Comparison of ENCODE assay signal across 26 cellular contexts in the genomic region with DNA sequence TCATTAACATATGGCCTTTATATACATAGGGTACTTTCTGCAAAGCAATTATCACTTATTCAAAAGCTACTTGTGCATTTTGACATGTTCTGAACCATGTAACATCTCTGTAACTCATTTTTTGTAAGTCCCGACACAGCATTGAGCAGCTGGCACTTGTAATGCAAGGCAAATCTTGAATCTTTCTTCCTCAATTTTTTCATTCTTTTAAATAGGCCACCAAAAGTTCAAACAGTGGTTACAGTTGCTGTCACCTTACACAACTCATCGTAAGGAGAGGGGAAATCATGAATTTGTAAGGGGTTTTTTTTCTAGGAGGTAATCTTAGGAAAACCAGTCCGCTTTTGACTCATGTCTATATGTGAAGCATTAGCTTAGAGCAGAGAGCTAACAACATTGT.
DNase-seq lines count a peak whose midpoint lies in the region; ATAC-seq and TF ChIP-seq lines count a peak whose summit lies in the region.
"Had no signal": no experiment of that assay in that cellular context is flagged by ENCODE, and none has a peak within 500 bp of the region (broad histone marks: within the 10 kb centered on the region; RNA-seq: fewer than 3 reads in every experiment).

No MANE protein-coding gene starts in this region.

- H3K27me3 Mint-ChIP-seq in endodermal cell (ENCODE audit: insufficient read depth), result no peaks in the 10 kb centered on the region
- H3K27me3 Mint-ChIP-seq: IgD-negative memory B cell; stimulated activated naive CD8-positive, alpha-beta T cell treated with anti-CD3 and anti-CD28 coated beads, Interleukin-15, amount 100 ng/mL, for 72 hours had no signal

- intact Hi-C loops in heart left ventricle (cut with DNase I), result no loop called here

- peaks cover 16% of the 10 kb centered on the region for H3K36me3 Mint-ChIP-seq in endodermal cell (ENCODE audit: low read depth)

- H3K4ac ChIP-seq in mesendoderm (ENCODE audit: low read depth, low read length), result no peak overlapping the region

- no peak overlapping the region for H2BK15ac ChIP-seq in mesendoderm (replicated peaks; ENCODE audit: low read depth)

- H3K23ac ChIP-seq in mesendoderm (ENCODE audit: low read length), result no peak overlapping the region

- H2AK5ac ChIP-seq in mesendoderm (ENCODE audit: low read length), result no peak overlapping the region

- no peak for TF ChIP-seq CTCF in heart left ventricle (IDR thresholded peaks at IDR 0.05)
- TF ChIP-seq CTCF in right atrium auricular region (IDR thresholded peaks at IDR 0.05), result no peak
- TF ChIP-seq CTCF in OCI-LY3 (IDR thresholded peaks at IDR 0.05; ENCODE audit: low read depth, low read length), result no peak
- no peak for TF ChIP-seq CTCF in endodermal cell (conservative IDR thresholded peaks at IDR 0.05)

- H3K27ac ChIP-seq in heart left ventricle (peak overlapping the region in 7 of 12 donors; percentile 13 to 67 (median 44)), right atrium auricular region (no peak overlapping the region), OCI-LY3 (ENCODE audit: low read length) (peak overlapping the region; percentile 50), endodermal cell (ENCODE audit: low read depth, low read length) (peak overlapping the region; percentile 25), mesendoderm (ENCODE audit: low read depth, low read length) (no peak overlapping the region)
- H3K27ac ChIP-seq: BLaER1 treated with 17β-estradiol and CSF1 and Interleukin-3, amounts not matched to agents 10 nM and 100 nM; esophagus muscularis mucosa had no signal

- no peaks in the 10 kb centered on the region for H3K9me3 Mint-ChIP-seq in endodermal cell
- H3K9me3 Mint-ChIP-seq: activated T-cell treated with anti-CD3 and anti-CD28 coated beads, Interleukin-2, amount 50 U/mL, for 72 hours; IgD-negative memory B cell; stimulated activated naive CD8-positive, alpha-beta T cell treated with anti-CD3 and anti-CD28 coated beads, Interleukin-15, amount 100 ng/mL, for 72 hours had no signal

- H4K8ac ChIP-seq in mesendoderm (ENCODE audit: low read depth, low read length), result no peak overlapping the region

- H2BK5ac ChIP-seq in mesendoderm (ENCODE audit: low read length), result no peak overlapping the region

- no peak overlapping the region for H2AFZ ChIP-seq in OCI-LY3 (ENCODE audit: low read depth, low read length)
- H2AFZ ChIP-seq: GM23248 had no signal

- H2BK120ac ChIP-seq in mesendoderm (ENCODE audit: low read depth, low read length), result no peak overlapping the region

- 41 to 51% (median 48%) methylated on average over 3 of the region's 3 CpGs for WGBS in heart left ventricle, 4 donors
- 64 to 77% methylated on average over 2 to 3 of the region's 3 CpGs for WGBS in endodermal cell (ENCODE audit: insufficient coverage in 1 of 2, insufficient read length in 1 of 2), 2 experiments
- no CpG with 5 or more reads among the region's 3 CpGs for WGBS in mesendoderm (ENCODE audit: extremely low coverage, insufficient coverage, low lambda C conversion rate)

- H3K36me3 ChIP-seq in heart left ventricle (peaks cover 0 to 46% (median 13%) of the 10 kb centered on the region in 9 donors), right atrium auricular region (peaks cover 34% of the 10 kb centered on the region), OCI-LY3 (replicated peaks; ENCODE audit: low read depth, low read length) (no peaks in the 10 kb centered on the region), endodermal cell (ENCODE audit: control insufficient read depth, insufficient read depth, low read length) (peaks cover 50% of the 10 kb centered on the region), mesendoderm (ENCODE audit: control insufficient read depth, insufficient read depth, low read length) (no peaks in the 10 kb centered on the region)

- no peak overlapping the region for H3K4me3 Mint-ChIP-seq in endodermal cell
- H3K4me3 Mint-ChIP-seq: activated T-cell treated with anti-CD3 and anti-CD28 coated beads, Interleukin-2, amount 50 U/mL, for 72 hours; IgD-negative memory B cell; stimulated activated naive CD8-positive, alpha-beta T cell treated with anti-CD3 and anti-CD28 coated beads, Interleukin-15, amount 100 ng/mL, for 72 hours had no signal

- H3K9ac ChIP-seq in OCI-LY3 (ENCODE audit: low read length) (no peak overlapping the region), endodermal cell (ENCODE audit: extremely low read depth, low read length, poor library complexity, severe bottlenecking) (no peak overlapping the region), mesendoderm (ENCODE audit: low read length) (no peak overlapping the region)
- H3K9ac ChIP-seq: BLaER1 treated with 17β-estradiol and CSF1 and Interleukin-3, amounts not matched to agents 10 nM and 100 nM; GM23248 had no signal

- H3K4me3 ChIP-seq in heart left ventricle (no peak overlapping the region), right atrium auricular region (no peak overlapping the region), OCI-LY3 (ENCODE audit: low read length) (0 out of 2 replicates have a peak overlapping the region, but pooled peaks have one; percentile 11), endodermal cell (ENCODE audit: low read length) (no peak overlapping the region), mesendoderm (ENCODE audit: low read length) (no peak overlapping the region)
- H3K4me3 ChIP-seq: BLaER1 treated with 17β-estradiol and CSF1 and Interleukin-3, amounts not matched to agents 10 nM and 100 nM; esophagus muscularis mucosa; gastroesophageal sphincter; GM23248 had no signal

- no peaks in the 10 kb centered on the region for H3K79me1 ChIP-seq in mesendoderm (ENCODE audit: low read length)

- H3K4me1 ChIP-seq in heart left ventricle (peaks cover 2 to 77% (median 32%) of the 10 kb centered on the region in 12 donors), right atrium auricular region (peaks cover 0 to 34% of the 10 kb centered on the region in 2 donors), OCI-LY3 (ENCODE audit: low read length) (peaks cover 23% of the 10 kb centered on the region), endodermal cell (ENCODE audit: control insufficient read depth, insufficient read depth, low read length) (peaks cover 3% of the 10 kb centered on the region), mesendoderm (ENCODE audit: control insufficient read depth, low read depth, low read length) (peaks cover 3% of the 10 kb centered on the region)

- H3K4me1 Mint-ChIP-seq in endodermal cell, result peaks cover 24% of the 10 kb centered on the region
- H3K4me1 Mint-ChIP-seq: IgD-negative memory B cell had no signal

- H3K9me3 ChIP-seq in heart left ventricle (no peaks in the 10 kb centered on the region), right atrium auricular region (no peaks in the 10 kb centered on the region), OCI-LY3 (ENCODE audit: insufficient read depth, low read length) (no peaks in the 10 kb centered on the region), endodermal cell (ENCODE audit: control insufficient read depth, low read length) (no peaks in the 10 kb centered on the region)
- H3K9me3 ChIP-seq: BLaER1 treated with 17β-estradiol and CSF1 and Interleukin-3, amounts not matched to agents 10 nM and 100 nM; esophagus muscularis mucosa; gastroesophageal sphincter had no signal

- H3K4me2 ChIP-seq in OCI-LY3 (ENCODE audit: low read length) (peak overlapping the region; percentile 63), mesendoderm (ENCODE audit: low read length) (no peak overlapping the region)
- H3K4me2 ChIP-seq: BLaER1 treated with 17β-estradiol and CSF1 and Interleukin-3, amounts not matched to agents 10 nM and 100 nM had no signal

- TF ChIP-seq POLR2A in heart left ventricle (IDR thresholded peaks at IDR 0.05), result no peak

- peak in 1 of 4 donors; percentile 4 for ATAC-seq in heart left ventricle
- ATAC-seq: activated T-cell treated with anti-CD3 and anti-CD28 coated beads, Interleukin-2, amount 50 U/mL, for 72 hours; gastroesophageal sphincter; stimulated activated naive CD8-positive, alpha-beta T cell treated with anti-CD3 and anti-CD28 coated beads, Interleukin-15, amount 100 ng/mL, for 72 hours had no signal

- H3K27ac Mint-ChIP-seq in endodermal cell, result no peak overlapping the region
- H3K27ac Mint-ChIP-seq: activated T-cell treated with anti-CD3 and anti-CD28 coated beads, Interleukin-2, amount 50 U/mL, for 72 hours; IgD-negative memory B cell; stimulated activated naive CD8-positive, alpha-beta T cell treated with anti-CD3 and anti-CD28 coated beads, Interleukin-15, amount 100 ng/mL, for 72 hours had no signal

- H3K18ac ChIP-seq in mesendoderm (ENCODE audit: low read length), result no peak overlapping the region

- DNase-seq in heart left ventricle, result no peak
- no peak for DNase-seq in right atrium auricular region (ENCODE audit: low spot score)
- DNase-seq in endodermal cell, result no peak
- no peak for DNase-seq in NCI-H510A treated with DMSO at 0.1 percent for 48 hours (lab: John Stamatoyannopoulos, UW)
- no peak for DNase-seq in stimulated activated CD4-positive, alpha-beta T cell treated with anti-CD3 and anti-CD28 coated beads, Interleukin-12 subunit alpha, Interleukin-12 subunit beta, amount 100 ng/mL, for 4 hours
- no peak for DNase-seq in stimulated activated naive CD4-positive, alpha-beta T cell treated with Interleukin-2 at 50 U/mL for 16 hours (lab: John Stamatoyannopoulos, UW)
- no peak for DNase-seq in mesendoderm
- DNase-seq: ACHN; activated CD4-positive, alpha-beta T cell treated with anti-CD3 and anti-CD28 coated beads for 48 hours; activated naive CD4-positive, alpha-beta T cell treated with anti-CD3 and anti-CD28 coated beads, Interleukin-2, amount 50 U/mL, for 16 hours; activated T-cell treated with anti-CD3 and anti-CD28 coated beads, Interleukin-2, amount 50 U/mL, for 72 hours; cerebellar nuclear complex; effector memory CD4-positive, alpha-beta T cell; GM23248; kidney; NCI-H1436 treated with DMSO at 0.1 percent for 48 hours; NCI-H524 treated with DMSO at 0.1 percent for 48 hours; occipital lobe; stimulated activated CD4-positive, alpha-beta T cell treated with anti-CD3 and anti-CD28 coated beads, Interleukin-4, amount 100 ng/mL, for 4 hours; stimulated activated naive CD8-positive, alpha-beta T cell treated with anti-CD3 and anti-CD28 coated beads, Interleukin-15, amount 100 ng/mL, for 72 hours; trophoblast cell had no signal

- H4K5ac ChIP-seq in mesendoderm (ENCODE audit: low read length), result no peak overlapping the region

- H3K56ac ChIP-seq in mesendoderm (ENCODE audit: low read length), result no peak overlapping the region

- no peaks in the 10 kb centered on the region for H3K27me3 ChIP-seq in heart left ventricle
- no peaks in the 10 kb centered on the region for H3K27me3 ChIP-seq in right atrium auricular region
- no peaks in the 10 kb centered on the region for H3K27me3 ChIP-seq in OCI-LY3 (ENCODE audit: low read depth, low read length)
- no peaks in the 10 kb centered on the region for H3K27me3 ChIP-seq in endodermal cell (ENCODE audit: control insufficient read depth, insufficient read depth, low read length, poor library complexity, severe bottlenecking)
- H3K27me3 ChIP-seq in mesendoderm (ENCODE audit: insufficient read depth, low read length, poor library complexity), result no peaks in the 10 kb centered on the region
- H3K27me3 ChIP-seq: BLaER1 treated with 17β-estradiol and CSF1 and Interleukin-3, amounts not matched to agents 10 nM and 100 nM; esophagus muscularis mucosa; gastroesophageal sphincter had no signal

- H4K20me1 ChIP-seq in OCI-LY3 (ENCODE audit: insufficient read depth, low read length), result no peaks in the 10 kb centered on the region

- no peaks in the 10 kb centered on the region for H3K79me2 ChIP-seq in OCI-LY3 (ENCODE audit: low read length)
- H3K79me2 ChIP-seq in mesendoderm (ENCODE audit: control insufficient read depth, insufficient read depth, low read length), result no peaks in the 10 kb centered on the region

Comparison
In these comparisons a context has a peak if more than half of its experiments do, and no peak if none do; other contexts are left out.
1. H3K27ac ChIP-seq: peak in heart left ventricle (7 of 12), OCI-LY3 (single experiment) and endodermal cell (single experiment); none in right atrium auricular region (0 of 2) and mesendoderm (single experiment).